In genomic region chr16:30925646-30926332, GRCh38 we compare ENCODE assay signal across 14 cellular contexts. TPM values are rescaled to one million over a fixed set of nuclear protein-coding genes. Genes with fewer than 3 reads are reported as not detected.
DNase-seq lines count a peak whose midpoint lies in the region; TF ChIP-seq lines count a peak whose summit lies in the region.
"Had no signal": no experiment of that assay in that cellular context is flagged by ENCODE, and none has a peak within 500 bp of the region (broad histone marks: within the 10 kb centered on the region; RNA-seq: fewer than 3 reads in every experiment).

No MANE protein-coding gene starts in this region.

- no peaks in the 10 kb centered on the region for H3K9me2 ChIP-seq in OCI-LY1 (ENCODE audit: low read depth, low read length)

- no peaks in the 10 kb centered on the region for H3K79me2 ChIP-seq in OCI-LY1 (ENCODE audit: insufficient read depth, low read length)

- H3K4me2 ChIP-seq in OCI-LY1 (ENCODE audit: low read length): no peak overlapping the region

- no peaks in the 10 kb centered on the region for H3K36me3 Mint-ChIP-seq in activated CD4-positive, alpha-beta memory T cell treated with anti-CD3 and anti-CD28 coated beads, Interleukin-2, amount 10 ng/mL, durations not matched to agents 7 days and 5 days (ENCODE audit: low read depth)
- H3K36me3 Mint-ChIP-seq in activated CD4-positive, alpha-beta memory T cell treated with anti-CD3 and anti-CD28 coated beads for 36 hours: peaks cover 4% of the 10 kb centered on the region
- no peaks in the 10 kb centered on the region for H3K36me3 Mint-ChIP-seq in glutamatergic neuron (ENCODE audit: unreplicated experiment)

- H2AFZ ChIP-seq in OCI-LY1 (ENCODE audit: low read length): no peak overlapping the region

- no peaks in the 10 kb centered on the region for H3F3A ChIP-seq in OCI-LY1 (ENCODE audit: insufficient read depth, low read length)

- peak overlapping the region; percentile 25 for H3K4me3 Mint-ChIP-seq in activated CD4-positive, alpha-beta memory T cell treated with anti-CD3 and anti-CD28 coated beads, Interleukin-2, amount 10 ng/mL, durations not matched to agents 7 days and 5 days
- H3K4me3 Mint-ChIP-seq in activated CD4-positive, alpha-beta memory T cell treated with anti-CD3 and anti-CD28 coated beads for 36 hours: no peak overlapping the region
- peak overlapping the region; percentile 72 for H3K4me3 Mint-ChIP-seq in glutamatergic neuron (ENCODE audit: unreplicated experiment)

- H3K9ac ChIP-seq in OCI-LY1 (ENCODE audit: low read length): no peak overlapping the region; the same call in 1 of the 2 replicates

- intact Hi-C loops in activated CD4-positive, alpha-beta memory T cell treated with anti-CD3 and anti-CD28 coated beads for 36 hours (cut with micrococcal nuclease): loop anchor here (10.0 kb wide), 1 partner anchor 551 kb away; the partner anchor contains the start of genes MYL11 and TBC1D10B

- peak overlapping the region; percentile 24 for H3K27ac ChIP-seq in OCI-LY1 (ENCODE audit: low read depth, low read length, poor library complexity, severe bottlenecking)
- H3K27ac ChIP-seq: brain microvascular endothelial cell, lower lobe of right lung had no signal

- POLR2A ChIA-PET in activated CD4-positive, alpha-beta memory T cell treated with anti-CD3 and anti-CD28 coated beads, Interleukin-2, amount 10 ng/mL, durations not matched to agents 7 days and 5 days (lab: Charles Lee): no interaction called here
- POLR2A ChIA-PET in activated CD4-positive, alpha-beta memory T cell treated with anti-CD3 and anti-CD28 coated beads for 36 hours (lab: Charles Lee): interaction anchor here (0.7 kb wide), 1 partner anchor 8 kb away, joined by 3 read pairs; no protein-coding TSS in a partner anchor

- in situ Hi-C loops in G401 (cut with HindIII; ENCODE audit: low sequenced_read_pairs): no loop called here

- peaks cover 14% of the 10 kb centered on the region; the same call in 1 of the 2 replicates for H3K36me3 ChIP-seq in OCI-LY1 (ENCODE audit: insufficient read depth, low read length)

- H3K27me3 ChIP-seq in OCI-LY1 (ENCODE audit: insufficient read depth, low read length): no peaks in the 10 kb centered on the region
- H3K27me3 ChIP-seq: brain microvascular endothelial cell, transverse colon had no signal

- no peak for DNase-seq in activated CD4-positive, alpha-beta memory T cell treated with anti-CD3 and anti-CD28 coated beads, Interleukin-2, amount 10 ng/mL, durations not matched to agents 7 days and 5 days
- DNase-seq in activated CD4-positive, alpha-beta memory T cell treated with anti-CD3 and anti-CD28 coated beads for 36 hours: no peak
- no peak for DNase-seq in glutamatergic neuron
- DNase-seq in skeletal muscle cell (ENCODE audit: low read depth): no peak
- no peak for DNase-seq in G401 (ENCODE audit: low spot score)
- DNase-seq in COLO829 (ENCODE audit: low spot score): no peak
- no peak for DNase-seq in GM10266 (ENCODE audit: extremely low spot score)
- DNase-seq: brain microvascular endothelial cell, hippocampal formation, Karpas-422, lower lobe of right lung, NCI-H187, transverse colon had no signal

- peaks cover 23% of the 10 kb centered on the region for H3K4me1 Mint-ChIP-seq in activated CD4-positive, alpha-beta memory T cell treated with anti-CD3 and anti-CD28 coated beads, Interleukin-2, amount 10 ng/mL, durations not matched to agents 7 days and 5 days
- H3K4me1 Mint-ChIP-seq in activated CD4-positive, alpha-beta memory T cell treated with anti-CD3 and anti-CD28 coated beads for 36 hours (ENCODE audit: low read depth): peaks cover 10% of the 10 kb centered on the region
- peaks cover 12% of the 10 kb centered on the region for H3K4me1 Mint-ChIP-seq in glutamatergic neuron (ENCODE audit: low read depth, unreplicated experiment)

- no peaks in the 10 kb centered on the region for H3K27me3 Mint-ChIP-seq in activated CD4-positive, alpha-beta memory T cell treated with anti-CD3 and anti-CD28 coated beads, Interleukin-2, amount 10 ng/mL, durations not matched to agents 7 days and 5 days
- H3K27me3 Mint-ChIP-seq in activated CD4-positive, alpha-beta memory T cell treated with anti-CD3 and anti-CD28 coated beads for 36 hours: no peaks in the 10 kb centered on the region
- H3K27me3 Mint-ChIP-seq in glutamatergic neuron (ENCODE audit: unreplicated experiment): peaks cover 21% of the 10 kb centered on the region

- peaks cover 27% of the 10 kb centered on the region for H3K4me1 ChIP-seq in OCI-LY1 (ENCODE audit: insufficient read depth, low read length, severe bottlenecking)

- no peaks in the 10 kb centered on the region for H3K9me3 Mint-ChIP-seq in activated CD4-positive, alpha-beta memory T cell treated with anti-CD3 and anti-CD28 coated beads, Interleukin-2, amount 10 ng/mL, durations not matched to agents 7 days and 5 days
- no peaks in the 10 kb centered on the region for H3K9me3 Mint-ChIP-seq in activated CD4-positive, alpha-beta memory T cell treated with anti-CD3 and anti-CD28 coated beads for 36 hours
- peaks cover 15% of the 10 kb centered on the region for H3K9me3 Mint-ChIP-seq in glutamatergic neuron (ENCODE audit: unreplicated experiment)

- CTCF ChIA-PET in activated CD4-positive, alpha-beta memory T cell treated with anti-CD3 and anti-CD28 coated beads, Interleukin-2, amount 10 ng/mL, durations not matched to agents 7 days and 5 days (lab: Charles Lee): interaction anchor here (3.8 kb wide), 1 partner anchor 15 kb away, joined by 19 read pairs; no protein-coding TSS in a partner anchor
- CTCF ChIA-PET in activated CD4-positive, alpha-beta memory T cell treated with anti-CD3 and anti-CD28 coated beads for 36 hours (lab: Charles Lee): interaction anchor here (1.5 to 1.9 kb wide), 2 partner anchors 17 to 81 kb away, joined by 4 to 7 read pairs; no protein-coding TSS in a partner anchor

- H3K27ac Mint-ChIP-seq in activated CD4-positive, alpha-beta memory T cell treated with anti-CD3 and anti-CD28 coated beads, Interleukin-2, amount 10 ng/mL, durations not matched to agents 7 days and 5 days: no peak overlapping the region
- no peak overlapping the region for H3K27ac Mint-ChIP-seq in activated CD4-positive, alpha-beta memory T cell treated with anti-CD3 and anti-CD28 coated beads for 36 hours
- peak overlapping the region; percentile 56 for H3K27ac Mint-ChIP-seq in glutamatergic neuron (ENCODE audit: unreplicated experiment)

- no peaks in the 10 kb centered on the region for H4K20me1 ChIP-seq in OCI-LY1 (ENCODE audit: insufficient read depth, low read length)

- no peaks in the 10 kb centered on the region for H3K9me3 ChIP-seq in OCI-LY1 (ENCODE audit: low read length)
- H3K9me3 ChIP-seq: lower lobe of right lung, transverse colon had no signal

- no peak overlapping the region for H3K4me3 ChIP-seq in OCI-LY1 (ENCODE audit: low read depth, low read length, poor library complexity, severe bottlenecking)
- peak overlapping the region; percentile 62 for H3K4me3 ChIP-seq in skeletal muscle cell (ENCODE audit: low read depth, low read length)
- H3K4me3 ChIP-seq: lower lobe of right lung, transverse colon had no signal

- TF ChIP-seq CTCF in OCI-LY1 (IDR thresholded peaks at IDR 0.05; ENCODE audit: low read length): no peak
- no peak for TF ChIP-seq CTCF in glutamatergic neuron (IDR thresholded peaks at IDR 0.05; ENCODE audit: partially characterized antibody, unreplicated experiment)
- TF ChIP-seq CTCF in GM10266 (IDR thresholded peaks at IDR 0.05; ENCODE audit: control insufficient read depth, insufficient read depth, low read depth, missing control alignments): no peak

RNA-seq across cellular contexts. Expression of gene FBXL19, which starts 2.4 kb away (rescaled TPM):
- total RNA-seq in activated CD4-positive, alpha-beta memory T cell treated with anti-CD3 and anti-CD28 coated beads, Interleukin-2, amount 10 ng/mL, durations not matched to agents 7 days and 5 days: 10 to 100 TPM; 25.8 to 27.2 TPM
- total RNA-seq in activated CD4-positive, alpha-beta memory T cell treated with anti-CD3 and anti-CD28 coated beads for 36 hours: 10 to 100 TPM; 21.0 to 22.2 TPM
- 76.8 TPM for total RNA-seq in glutamatergic neuron (ENCODE audit: unreplicated experiment)
- total RNA-seq in G401 (2014; rRNA removed; shearing (Covaris generic)): 67.1 and 85.6 TPM in 2 replicates

RNA-seq across cellular contexts. Expression of gene ORAI3, which starts 23.1 kb away (rescaled TPM):
- 10 to 100 TPM; 30.3 to 33.6 TPM for total RNA-seq in activated CD4-positive, alpha-beta memory T cell treated with anti-CD3 and anti-CD28 coated beads, Interleukin-2, amount 10 ng/mL, durations not matched to agents 7 days and 5 days
- total RNA-seq in activated CD4-positive, alpha-beta memory T cell treated with anti-CD3 and anti-CD28 coated beads for 36 hours: 1 to 10 TPM; 9.6 to 9.7 TPM
- total RNA-seq in glutamatergic neuron (ENCODE audit: unreplicated experiment): 5.1 TPM
- total RNA-seq in G401 (2014; rRNA removed; shearing (Covaris generic)): 57.6 and 62.8 TPM in 2 replicates

RNA-seq across cellular contexts. Expression of gene CTF1, which starts 29.4 kb away (rescaled TPM):
- under 1 TPM; 0.20 to 0.25 TPM for total RNA-seq in activated CD4-positive, alpha-beta memory T cell treated with anti-CD3 and anti-CD28 coated beads, Interleukin-2, amount 10 ng/mL, durations not matched to agents 7 days and 5 days
- under 1 TPM; 0.22 to 0.43 TPM for total RNA-seq in activated CD4-positive, alpha-beta memory T cell treated with anti-CD3 and anti-CD28 coated beads for 36 hours
- total RNA-seq in glutamatergic neuron (ENCODE audit: unreplicated experiment): 1.7 TPM
- total RNA-seq in G401 (2014; rRNA removed; shearing (Covaris generic)): 2.1 and 2.4 TPM in 2 replicates

RNA-seq across cellular contexts. Expression of gene SETD1A, which starts 31.8 kb away (rescaled TPM):
- 10 to 100 TPM; 18.8 to 20.3 TPM for total RNA-seq in activated CD4-positive, alpha-beta memory T cell treated with anti-CD3 and anti-CD28 coated beads, Interleukin-2, amount 10 ng/mL, durations not matched to agents 7 days and 5 days
- total RNA-seq in activated CD4-positive, alpha-beta memory T cell treated with anti-CD3 and anti-CD28 coated beads for 36 hours: 10 to 100 TPM; 16.4 to 17.4 TPM
- total RNA-seq in glutamatergic neuron (ENCODE audit: unreplicated experiment): 24.3 TPM
- total RNA-seq in G401 (2014; rRNA removed; shearing (Covaris generic)): 0.51 and 1.1 TPM in 2 replicates

RNA-seq across cellular contexts. Expression of gene BCL7C, which starts 31.9 kb away (rescaled TPM):
- 10 to 100 TPM; 22.3 to 23.5 TPM for total RNA-seq in activated CD4-positive, alpha-beta memory T cell treated with anti-CD3 and anti-CD28 coated beads, Interleukin-2, amount 10 ng/mL, durations not matched to agents 7 days and 5 days
- 10 to 100 TPM; 25.6 to 25.7 TPM for total RNA-seq in activated CD4-positive, alpha-beta memory T cell treated with anti-CD3 and anti-CD28 coated beads for 36 hours
- 24.0 TPM for total RNA-seq in glutamatergic neuron (ENCODE audit: unreplicated experiment)
- 58.1 and 89.3 TPM in 2 replicates for total RNA-seq in G401 (2014; rRNA removed; shearing (Covaris generic))
